In genomic region chr13:48094404-48094780, GRCh38 we compare ENCODE assay signal across 1 cellular context.
TF ChIP-seq lines count a peak whose summit lies in the region.

No MANE protein-coding gene starts in this region.

TF ChIP-seq in HepG2, 621 proteins besides CTCF, POLR2A, EP300 and RAD21 (continued from another document):
- TF ChIP-seq ZBTB34 (CRISPR knock-in tag; IDR thresholded peaks at IDR 0.05) = 0 out of 2 replicates have a peak, but pooled peaks have one; percentile 27
- TF ChIP-seq RNF219 (CRISPR knock-in tag; IDR thresholded peaks at IDR 0.05) = no peak
- 0 out of 2 replicates have a peak, but pooled peaks have one; percentile 61 for TF ChIP-seq FOXO4 (CRISPR knock-in tag; conservative IDR thresholded peaks at IDR 0.05)
- TF ChIP-seq ZNF275 (CRISPR knock-in tag; IDR thresholded peaks at IDR 0.05; ENCODE audit: borderline replicate concordance) = no peak
- no peak for TF ChIP-seq THRA (CRISPR knock-in tag; IDR thresholded peaks at IDR 0.05; ENCODE audit: borderline replicate concordance)
- no peak for TF ChIP-seq SMARCE1 (IDR thresholded peaks at IDR 0.05; ENCODE audit: borderline replicate concordance)
- no peak for TF ChIP-seq ZNF18 (CRISPR knock-in tag; IDR thresholded peaks at IDR 0.05; ENCODE audit: insufficient replicate concordance)
- TF ChIP-seq ZNF709 (CRISPR knock-in tag; IDR thresholded peaks at IDR 0.05) = 0 out of 2 replicates have a peak, but pooled peaks have one; percentile 12
- TF ChIP-seq ZKSCAN1 (IDR thresholded peaks at IDR 0.05; ENCODE audit: low read length) = no peak
